ENCODE assay signal across 8 cellular contexts in genomic region chr19:43934985-43935708, GRCh38. TPM values are rescaled to one million over a fixed set of nuclear protein-coding genes. Genes with fewer than 3 reads are reported as not detected.
DNase-seq lines count a peak whose midpoint lies in the region; ATAC-seq and TF ChIP-seq lines count a peak whose summit lies in the region.

ZNF45 (minus strand) TSS chr19:43935282; CDS start chr19:43922185, 13,097 bp downstream.

- peak within 1 kb of the TSS; percentile 89 for H3K4me3 Mint-ChIP-seq in dendritic cell treated with granulocyte-macrophage colony-stimulating factor and Interleukin-4, amounts not matched to agents 40 ng/mL and 50 ng/mL, for 4 days

- H3K27ac ChIP-seq in BLaER1 (peak within 1 kb of the TSS; percentile 84), left lung (peak within 1 kb of the TSS; percentile 71 to 84)

- no peak for TF ChIP-seq CTCF in left lung (IDR thresholded peaks at IDR 0.05)

- H3K27ac Mint-ChIP-seq in dendritic cell treated with granulocyte-macrophage colony-stimulating factor and Interleukin-4, amounts not matched to agents 40 ng/mL and 50 ng/mL, for 4 days: peak within 1 kb of the TSS; percentile 93

- H3K27me3 Mint-ChIP-seq in dendritic cell treated with granulocyte-macrophage colony-stimulating factor and Interleukin-4, amounts not matched to agents 40 ng/mL and 50 ng/mL, for 4 days: peaks cover 5% of the 10 kb centered on the region

- intact Hi-C loops in dendritic cell treated with granulocyte-macrophage colony-stimulating factor and Interleukin-4, amounts not matched to agents 40 ng/mL and 50 ng/mL, for 4 days (cut with micrococcal nuclease): loop anchor here (1.0 to 5.0 kb wide), 4 partner anchors 16 to 108 kb away; partner anchors contain the start of genes ZNF155, ZNF221 and ZNF283
- intact Hi-C loops in left lung (cut with DNase I): no loop called here

- no peaks in the 10 kb centered on the region for H4K20me1 ChIP-seq in BLaER1

- H3K9ac ChIP-seq in BLaER1: peak within 1 kb of the TSS; percentile 91

- peak; percentile 96 for DNase-seq in NCI-H748 (lab: John Stamatoyannopoulos, UW; ENCODE audit: unreplicated experiment)
- peak; percentile 66 to 85 for DNase-seq in activated CD4-positive, alpha-beta T cell treated with anti-CD3 and anti-CD28 coated beads, Interleukin-2, amount 50 U/mL, for 24 hours (ENCODE audit: low read depth in 1 of 2, low spot score in 1 of 2)
- DNase-seq in left lung: peak; percentile 92 to 95
- DNase-seq in stimulated activated CD4-positive, alpha-beta T cell treated with anti-CD3 and anti-CD28 coated beads, Interleukin-2, amount 100 ng/mL, for 48 hours: peak; percentile 81 to 82

- H3K9me3 ChIP-seq in BLaER1 (peaks cover 19% of the 10 kb centered on the region), left lung (peaks cover 0 to 14% of the 10 kb centered on the region in 2 donors)

- peak; percentile 98 for ATAC-seq in GM19351 (IDR thresholded peaks at IDR 0.05; ENCODE audit: unreplicated experiment)
- ATAC-seq in HG03521 (IDR thresholded peaks at IDR 0.05; ENCODE audit: unreplicated experiment): peak; percentile 88
- peak; percentile 100 for ATAC-seq in left lung

- H3K36me3 ChIP-seq in BLaER1 (peaks cover 31% of the 10 kb centered on the region), left lung (peaks cover 0 to 30% of the 10 kb centered on the region in 2 donors)

- peak within 1 kb of the TSS; percentile 85 for H3K4me3 ChIP-seq in BLaER1
- H3K4me3 ChIP-seq in left lung: peak within 1 kb of the TSS; percentile 48 to 77

- H3K4me1 ChIP-seq in BLaER1: peaks cover 21% of the 10 kb centered on the region
- peaks cover 8 to 19% of the 10 kb centered on the region in 2 donors for H3K4me1 ChIP-seq in left lung

- no peaks in the 10 kb centered on the region for H3K27me3 ChIP-seq in BLaER1
- H3K27me3 ChIP-seq in left lung: no peaks in the 10 kb centered on the region

- H3K36me3 Mint-ChIP-seq in dendritic cell treated with granulocyte-macrophage colony-stimulating factor and Interleukin-4, amounts not matched to agents 40 ng/mL and 50 ng/mL, for 4 days (ENCODE audit: low read depth): peaks cover 42% of the 10 kb centered on the region

- peak within 1 kb of the TSS; percentile 95 for H3K4me2 ChIP-seq in BLaER1

- H3K4me1 Mint-ChIP-seq in dendritic cell treated with granulocyte-macrophage colony-stimulating factor and Interleukin-4, amounts not matched to agents 40 ng/mL and 50 ng/mL, for 4 days (ENCODE audit: low read depth): peaks cover 19% of the 10 kb centered on the region

- H3K9me3 Mint-ChIP-seq in dendritic cell treated with granulocyte-macrophage colony-stimulating factor and Interleukin-4, amounts not matched to agents 40 ng/mL and 50 ng/mL, for 4 days: peaks cover 22% of the 10 kb centered on the region

RNA-seq across cellular contexts. Expression of gene ZNF45, which starts in this region (rescaled TPM):
- 10 to 100 TPM; 12.9 to 13.4 TPM for total RNA-seq in left lung

Comparison
In these comparisons a context has a peak if more than half of its experiments do, and no peak if none do; other contexts are left out.
1. Peak in every context shown above with its lines: DNase-seq, ATAC-seq, H3K4me3 ChIP-seq and H3K27ac ChIP-seq.